Comparison of ENCODE assay signal across 30 cellular contexts in genomic region chr20:50214226-50215024, GRCh38.
"Had no signal": no experiment of that assay in that cellular context is flagged by ENCODE, and none has a peak within 500 bp of the region (broad histone marks: within the 10 kb centered on the region; RNA-seq: fewer than 3 reads in every experiment).

No MANE protein-coding gene starts in this region.

- DNase-seq: activated CD4-positive, alpha-beta T cell treated with anti-CD3 and anti-CD28 coated beads for 1 hour; activated naive CD4-positive, alpha-beta T cell; activated T-cell treated with anti-CD3 and anti-CD28 coated beads for 4 hours; activated T-cell treated with anti-CD3 and anti-CD28 coated beads, Interleukin-2, amount 50 U/mL, for 72 hours; adrenal gland; cerebellar nuclear complex; colonic mucosa; dorsolateral prefrontal cortex; effector memory CD4-positive, alpha-beta T cell; gastrocnemius medialis; glutamatergic neuron; left cardiac atrium; left ventricle myocardium superior; mammary epithelial cell; naive B cell; nucleus accumbens; stimulated activated CD4-positive, alpha-beta T cell treated with anti-CD3 and anti-CD28 coated beads, Interleukin-15, amount 100 ng/mL, for 24 hours; stimulated activated naive CD4-positive, alpha-beta T cell; T-helper 17 cell had no signal

- ATAC-seq: activated T-cell treated with anti-CD3 and anti-CD28 coated beads, Interleukin-2, amount 50 U/mL, for 72 hours; gastrocnemius medialis; T-helper 17 cell had no signal

- H3K36me3 ChIP-seq: adrenal gland, cardiac muscle cell, colonic mucosa, gastrocnemius medialis, right atrium auricular region, suprapubic skin, tibial artery had no signal

- H3K27me3 ChIP-seq: adrenal gland, colonic mucosa, dorsolateral prefrontal cortex, gastrocnemius medialis, right atrium auricular region, suprapubic skin, tibial artery had no signal

- H3K9me3 ChIP-seq: adrenal gland, colonic mucosa, gastrocnemius medialis, right atrium auricular region, suprapubic skin, tibial artery had no signal

- H3K9me3 Mint-ChIP-seq: activated T-cell treated with anti-CD3 and anti-CD28 coated beads, Interleukin-2, amount 50 U/mL, for 72 hours; brain; mesothelial cell of epicardium had no signal

- H2AFZ ChIP-seq: parathyroid adenoma had no signal

- H3K4me1 ChIP-seq: adrenal gland, colonic mucosa, gastrocnemius medialis, parathyroid adenoma had no signal

- H3K27ac Mint-ChIP-seq: activated naive CD8-positive, alpha-beta T cell; activated T-cell treated with anti-CD3 and anti-CD28 coated beads, Interleukin-2, amount 50 U/mL, for 72 hours; T-helper 17 cell; WTC11 had no signal

- H3K4me3 Mint-ChIP-seq: activated naive CD8-positive, alpha-beta T cell; activated T-cell treated with anti-CD3 and anti-CD28 coated beads, Interleukin-2, amount 50 U/mL, for 72 hours; brain; mesothelial cell of epicardium; T-helper 17 cell; WTC11 had no signal

- H3K4me2 ChIP-seq: smooth muscle cell had no signal

- H3K79me2 ChIP-seq: parathyroid adenoma had no signal

- H3K27ac ChIP-seq: adrenal gland, cardiac muscle cell, colonic mucosa, dorsolateral prefrontal cortex, gastrocnemius medialis, parathyroid adenoma, right atrium auricular region, tibial artery had no signal

- H3K9ac ChIP-seq: parathyroid adenoma had no signal

- FAIRE-seq: islet of Langerhans had no signal

- H3K36me3 Mint-ChIP-seq: activated naive CD8-positive, alpha-beta T cell; brain; mesothelial cell of epicardium; naive B cell; WTC11 had no signal

- H3K4me1 Mint-ChIP-seq: naive B cell had no signal

- H3K4me3 ChIP-seq: adrenal gland, cardiac muscle cell, colonic mucosa, dorsolateral prefrontal cortex, gastrocnemius medialis, right atrium auricular region, smooth muscle cell, suprapubic skin, tibial artery had no signal
